ENCODE assay signal across 8 cellular contexts in genomic region chr21:35933466-35933865, GRCh38.
DNase-seq lines count a peak whose midpoint lies in the region; ATAC-seq and TF ChIP-seq lines count a peak whose summit lies in the region.

No MANE protein-coding gene starts in this region.

- ATAC-seq in HG03039 (IDR thresholded peaks at IDR 0.05; ENCODE audit: unreplicated experiment) (no peak), HG03095 (IDR thresholded peaks at IDR 0.05; ENCODE audit: unreplicated experiment) (no peak)

- DNase-seq in GM04503 (ENCODE audit: low read depth) (peak; percentile 80), RKO (ENCODE audit: low spot score) (peak; percentile 20), fibroblast of villous mesenchyme (ENCODE audit: low read depth) (peak; percentile 90), retinal pigment epithelial cell (ENCODE audit: low read depth) (peak; percentile 22), NCI-H2081 (lab: John Stamatoyannopoulos, UW) (no peak), GM13977 (ENCODE audit: low spot score) (no peak)

- TF ChIP-seq CTCF in fibroblast of villous mesenchyme (IDR thresholded peaks at IDR 0.05; ENCODE audit: insufficient read depth, low read depth, low read length) = peak; percentile 28
- peak; percentile 47 for TF ChIP-seq CTCF in retinal pigment epithelial cell (conservative IDR thresholded peaks at IDR 0.05; ENCODE audit: low read depth, low read length)
- no peak for TF ChIP-seq CTCF in GM13977 (IDR thresholded peaks at IDR 0.05; ENCODE audit: extremely low read depth, insufficient read depth, missing control alignments)

- in situ Hi-C loops in GM13977 (cut with MboI; ENCODE audit: low pct_unique_long_range_greater_than_20kb, low sequenced_read_pairs, unreplicated experiment) = no loop called here

- H3K4me3 ChIP-seq in fibroblast of villous mesenchyme (ENCODE audit: low read depth, low read length) (no peak overlapping the region), retinal pigment epithelial cell (ENCODE audit: low read length) (no peak overlapping the region)

Comparison
In these comparisons a context has a peak if more than half of its experiments do, and no peak if none do; other contexts are left out.
1. DNase-seq: peak in GM04503 (single experiment), RKO (single experiment), fibroblast of villous mesenchyme (single experiment) and retinal pigment epithelial cell (single experiment); none in NCI-H2081 (0 of 2) and GM13977 (single experiment).